8 cellular contexts compared by ENCODE assay signal in genomic region chr1:54500030-54500389, GRCh38. TPM values are rescaled to one million over a fixed set of nuclear protein-coding genes. Genes with fewer than 3 reads are reported as not detected.
DNase-seq lines count a peak whose midpoint lies in the region; ATAC-seq and TF ChIP-seq lines count a peak whose summit lies in the region.

No MANE protein-coding gene starts in this region.

- CTCF ChIA-PET in activated CD4-positive, alpha-beta memory T cell treated with anti-CD3 and anti-CD28 coated beads for 36 hours (lab: Charles Lee), result interaction anchor here (0.6 to 1.9 kb wide), 6 partner anchors 20 to 422 kb away, joined by 4 to 15 read pairs (median 4); partner anchors contain the start of gene SSBP3
- CTCF ChIA-PET in activated CD4-positive, alpha-beta memory T cell treated with anti-CD3 and anti-CD28 coated beads, Interleukin-2, amount 10 ng/mL, durations not matched to agents 7 days and 5 days (lab: Charles Lee), result interaction anchor here (0.6 to 1.9 kb wide), 14 partner anchors 10 to 627 kb away, joined by 3 to 20 read pairs (median 4); partner anchors contain the start of genes CYB5RL and MRPL37
- CTCF ChIA-PET in activated CD8-positive, alpha-beta T cell treated with anti-CD3 and anti-CD28 coated beads, Interleukin-2, amount 10 ng/mL, durations not matched to agents 7 days and 5 days (lab: Charles Lee), result interaction anchor here (0.9 to 1.9 kb wide), 18 partner anchors 11 to 438 kb away, joined by 3 to 11 read pairs (median 4); partner anchors contain the start of gene TTC22

- peak overlapping the region; percentile 34 for H3K4me3 Mint-ChIP-seq in activated CD4-positive, alpha-beta memory T cell treated with anti-CD3 and anti-CD28 coated beads for 36 hours
- H3K4me3 Mint-ChIP-seq in activated CD4-positive, alpha-beta memory T cell treated with anti-CD3 and anti-CD28 coated beads, Interleukin-2, amount 10 ng/mL, durations not matched to agents 7 days and 5 days, result no peak overlapping the region
- peak overlapping the region; percentile 30 for H3K4me3 Mint-ChIP-seq in activated CD8-positive, alpha-beta T cell treated with anti-CD3 and anti-CD28 coated beads, Interleukin-2, amount 10 ng/mL, durations not matched to agents 7 days and 5 days

- H3K27me3 ChIP-seq in iPS-20b (ENCODE audit: insufficient read depth, low read length) (peaks cover 16% of the 10 kb centered on the region), testis (no peaks in the 10 kb centered on the region)

- peak overlapping the region; percentile 65 for H3K4me3 ChIP-seq in iPS-20b (ENCODE audit: low read length)
- peak overlapping the region; percentile 23 to 44 for H3K4me3 ChIP-seq in testis

- H3K4me1 Mint-ChIP-seq in activated CD4-positive, alpha-beta memory T cell treated with anti-CD3 and anti-CD28 coated beads for 36 hours (ENCODE audit: low read depth), result peaks cover 8% of the 10 kb centered on the region
- peaks cover 9% of the 10 kb centered on the region for H3K4me1 Mint-ChIP-seq in activated CD4-positive, alpha-beta memory T cell treated with anti-CD3 and anti-CD28 coated beads, Interleukin-2, amount 10 ng/mL, durations not matched to agents 7 days and 5 days
- peaks cover 19% of the 10 kb centered on the region for H3K4me1 Mint-ChIP-seq in activated CD8-positive, alpha-beta T cell treated with anti-CD3 and anti-CD28 coated beads, Interleukin-2, amount 10 ng/mL, durations not matched to agents 7 days and 5 days (ENCODE audit: low read depth)

- intact Hi-C loops in activated CD4-positive, alpha-beta memory T cell treated with anti-CD3 and anti-CD28 coated beads for 36 hours (cut with micrococcal nuclease), result no loop called here
- intact Hi-C loops in testis (cut with DNase I; ENCODE audit: low total_unique reads), result no loop called here

- peaks cover 14% of the 10 kb centered on the region; the same call in 1 of the 2 replicates for H3K4me1 ChIP-seq in iPS-20b (ENCODE audit: insufficient read depth, low read length)
- H3K4me1 ChIP-seq in testis, result no peaks in the 10 kb centered on the region

- H3K27ac Mint-ChIP-seq in activated CD4-positive, alpha-beta memory T cell treated with anti-CD3 and anti-CD28 coated beads for 36 hours, result no peak overlapping the region
- no peak overlapping the region for H3K27ac Mint-ChIP-seq in activated CD4-positive, alpha-beta memory T cell treated with anti-CD3 and anti-CD28 coated beads, Interleukin-2, amount 10 ng/mL, durations not matched to agents 7 days and 5 days
- H3K27ac Mint-ChIP-seq in activated CD8-positive, alpha-beta T cell treated with anti-CD3 and anti-CD28 coated beads, Interleukin-2, amount 10 ng/mL, durations not matched to agents 7 days and 5 days, result no peak overlapping the region

- H3K27ac ChIP-seq in iPS-20b (ENCODE audit: low read length), result no peak overlapping the region
- no peak overlapping the region for H3K27ac ChIP-seq in testis

- peaks cover 35% of the 10 kb centered on the region for H3K27me3 Mint-ChIP-seq in activated CD4-positive, alpha-beta memory T cell treated with anti-CD3 and anti-CD28 coated beads for 36 hours
- H3K27me3 Mint-ChIP-seq in activated CD4-positive, alpha-beta memory T cell treated with anti-CD3 and anti-CD28 coated beads, Interleukin-2, amount 10 ng/mL, durations not matched to agents 7 days and 5 days, result peaks cover 49% of the 10 kb centered on the region
- H3K27me3 Mint-ChIP-seq in activated CD8-positive, alpha-beta T cell treated with anti-CD3 and anti-CD28 coated beads, Interleukin-2, amount 10 ng/mL, durations not matched to agents 7 days and 5 days (ENCODE audit: low read depth), result peaks cover 40% of the 10 kb centered on the region

- no peak for TF ChIP-seq CTCF in testis (IDR thresholded peaks at IDR 0.05)

- H3K36me3 Mint-ChIP-seq in activated CD4-positive, alpha-beta memory T cell treated with anti-CD3 and anti-CD28 coated beads for 36 hours, result no peaks in the 10 kb centered on the region
- no peaks in the 10 kb centered on the region for H3K36me3 Mint-ChIP-seq in activated CD4-positive, alpha-beta memory T cell treated with anti-CD3 and anti-CD28 coated beads, Interleukin-2, amount 10 ng/mL, durations not matched to agents 7 days and 5 days (ENCODE audit: low read depth)
- H3K36me3 Mint-ChIP-seq in activated CD8-positive, alpha-beta T cell treated with anti-CD3 and anti-CD28 coated beads, Interleukin-2, amount 10 ng/mL, durations not matched to agents 7 days and 5 days (ENCODE audit: low read depth), result no peaks in the 10 kb centered on the region

- POLR2A ChIA-PET in activated CD4-positive, alpha-beta memory T cell treated with anti-CD3 and anti-CD28 coated beads for 36 hours (lab: Charles Lee), result interaction anchor here (0.6 kb wide), 1 partner anchor 150 kb away, joined by 3 read pairs; no protein-coding TSS in a partner anchor
- POLR2A ChIA-PET in activated CD4-positive, alpha-beta memory T cell treated with anti-CD3 and anti-CD28 coated beads, Interleukin-2, amount 10 ng/mL, durations not matched to agents 7 days and 5 days (lab: Charles Lee), result interaction anchor here (1.0 kb wide), 1 partner anchor 423 kb away, joined by 3 read pairs; no protein-coding TSS in a partner anchor
- POLR2A ChIA-PET in activated CD8-positive, alpha-beta T cell treated with anti-CD3 and anti-CD28 coated beads, Interleukin-2, amount 10 ng/mL, durations not matched to agents 7 days and 5 days (lab: Charles Lee), result interaction anchor here (1.0 kb wide), 1 partner anchor 164 kb away, joined by 3 read pairs; no protein-coding TSS in a partner anchor

- H3K9ac ChIP-seq in iPS-20b (ENCODE audit: low read depth, low read length), result peak overlapping the region; percentile 36; the same call in 1 of the 2 replicates

- no peaks in the 10 kb centered on the region for H3K36me3 ChIP-seq in iPS-20b (ENCODE audit: insufficient read depth, low read depth, low read length)
- H3K36me3 ChIP-seq in testis (ENCODE audit: low read depth, missing control alignments), result no peaks in the 10 kb centered on the region

- ATAC-seq in activated CD8-positive, alpha-beta T cell treated with anti-CD3 and anti-CD28 coated beads, Interleukin-2, amount 10 ng/mL, durations not matched to agents 7 days and 5 days, result no peak
- no peak for ATAC-seq in HG02763 (IDR thresholded peaks at IDR 0.05; ENCODE audit: unreplicated experiment)
- no peak for ATAC-seq in HG02759 (IDR thresholded peaks at IDR 0.05; ENCODE audit: unreplicated experiment)

- WGBS in testis, 2 donors, result 39 to 51% methylated on average over 6 to 12 of the region's 12 CpGs

- H3K9me3 ChIP-seq in iPS-20b (ENCODE audit: insufficient read depth, low read depth, low read length) (no peaks in the 10 kb centered on the region), testis (no peaks in the 10 kb centered on the region)

- TF ChIP-seq POLR2A in testis (IDR thresholded peaks at IDR 0.05), result no peak

- no peak for DNase-seq in activated CD4-positive, alpha-beta memory T cell treated with anti-CD3 and anti-CD28 coated beads for 36 hours
- no peak for DNase-seq in activated CD4-positive, alpha-beta memory T cell treated with anti-CD3 and anti-CD28 coated beads, Interleukin-2, amount 10 ng/mL, durations not matched to agents 7 days and 5 days
- no peak for DNase-seq in activated CD8-positive, alpha-beta T cell treated with anti-CD3 and anti-CD28 coated beads, Interleukin-2, amount 10 ng/mL, durations not matched to agents 7 days and 5 days
- DNase-seq in testis (no peak), MV-4-11 (lab: John Stamatoyannopoulos, UW) (no peak)

- no peaks in the 10 kb centered on the region for H3K9me3 Mint-ChIP-seq in activated CD4-positive, alpha-beta memory T cell treated with anti-CD3 and anti-CD28 coated beads for 36 hours
- H3K9me3 Mint-ChIP-seq in activated CD4-positive, alpha-beta memory T cell treated with anti-CD3 and anti-CD28 coated beads, Interleukin-2, amount 10 ng/mL, durations not matched to agents 7 days and 5 days, result no peaks in the 10 kb centered on the region
- no peaks in the 10 kb centered on the region for H3K9me3 Mint-ChIP-seq in activated CD8-positive, alpha-beta T cell treated with anti-CD3 and anti-CD28 coated beads, Interleukin-2, amount 10 ng/mL, durations not matched to agents 7 days and 5 days (ENCODE audit: insufficient read depth)

RNA-seq across cellular contexts. Expression of gene ACOT11, which starts 48.0 kb away (rescaled TPM):
- total RNA-seq in activated CD4-positive, alpha-beta memory T cell treated with anti-CD3 and anti-CD28 coated beads for 36 hours, result 1 to 10 TPM in 1 of 2 experiments, under 1 TPM in 1; 0.99 to 1.1 TPM
- under 1 TPM; 0.53 to 0.55 TPM for total RNA-seq in activated CD4-positive, alpha-beta memory T cell treated with anti-CD3 and anti-CD28 coated beads, Interleukin-2, amount 10 ng/mL, durations not matched to agents 7 days and 5 days
- 1 to 10 TPM; 1.3 to 1.6 TPM for total RNA-seq in activated CD8-positive, alpha-beta T cell treated with anti-CD3 and anti-CD28 coated beads, Interleukin-2, amount 10 ng/mL, durations not matched to agents 7 days and 5 days
- total RNA-seq in testis, result 10 to 100 TPM; 19.1 to 33.8 TPM
- polyA plus RNA-seq in testis (ENCODE audit: insufficient read depth, low read depth, low replicate concordance), result 4.9 TPM

Comparison
In these comparisons a context has a peak if more than half of its experiments do, and no peak if none do; other contexts are left out.
1. RNA of gene ACOT11, which starts 48.0 kb away (total RNA-seq): 19.1 to 33.8 TPM in testis; 1.3 to 1.6 TPM in activated CD8-positive, alpha-beta T cell treated with anti-CD3 and anti-CD28 coated beads, Interleukin-2, amount 10 ng/mL, durations not matched to agents 7 days and 5 days, 0.99 to 1.1 TPM in activated CD4-positive, alpha-beta memory T cell treated with anti-CD3 and anti-CD28 coated beads for 36 hours and 0.53 to 0.55 TPM in activated CD4-positive, alpha-beta memory T cell treated with anti-CD3 and anti-CD28 coated beads, Interleukin-2, amount 10 ng/mL, durations not matched to agents 7 days and 5 days; every median in the first group is over 4 times any median in the second.